34 cellular contexts compared by ENCODE assay signal in the genomic region with DNA sequence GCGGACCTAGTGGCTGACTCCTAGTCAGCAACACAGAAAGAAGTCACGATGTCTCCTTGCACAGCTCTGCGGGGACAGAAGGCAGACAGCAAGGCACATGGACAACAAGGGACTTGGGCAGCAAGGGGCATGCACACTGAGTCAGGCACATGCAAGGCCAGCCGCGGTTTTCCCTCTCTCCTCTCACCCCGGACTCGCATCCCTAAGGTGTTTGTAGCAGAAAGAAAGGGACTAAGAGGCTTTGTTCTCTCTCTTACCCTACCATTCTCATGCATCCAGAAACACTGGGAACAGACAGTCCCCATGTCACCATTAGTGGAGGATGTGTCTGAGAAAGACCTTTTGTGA.
"Had no signal": no experiment of that assay in that cellular context is flagged by ENCODE, and none has a peak within 500 bp of the region (broad histone marks: within the 10 kb centered on the region; RNA-seq: fewer than 3 reads in every experiment).

No MANE protein-coding gene starts in this region.

- H3K27ac ChIP-seq: brain microvascular endothelial cell, gastroesophageal sphincter, hepatocyte, lower lobe of right lung, neutrophil, ovary, skin epidermis, thyroid gland, upper lobe of right lung, WERI-Rb-1 had no signal

- DNase-seq: activated CD4-positive, alpha-beta memory T cell treated with anti-CD3 and anti-CD28 coated beads for 36 hours; activated CD4-positive, alpha-beta T cell treated with anti-CD3 and anti-CD28 coated beads, Interleukin-2, amount 10 ng/mL, durations not matched to agents 24 days and 14 days; activated CD4-positive, CD25-positive, alpha-beta regulatory T cell treated with anti-CD3 and anti-CD28 coated beads, Interleukin-2, amount 50 U/mL, for 72 hours; activated CD8-positive, alpha-beta memory T cell treated with anti-CD3 and anti-CD28 coated beads, Interleukin-2, amount 50 U/mL, for 4 hours; activated effector memory CD4-positive, alpha-beta T cell treated with anti-CD3 and anti-CD28 coated beads, Interleukin-2, amount 50 U/mL, for 16 hours; activated naive CD4-positive, alpha-beta T cell treated with anti-CD3 and anti-CD28 coated beads for 36 hours; activated naive CD8-positive, alpha-beta T cell treated with anti-CD3 and anti-CD28 coated beads, Interleukin-2, amount 10 ng/mL, durations not matched to agents 7 days and 5 days; activated T-cell treated with anti-CD3 and anti-CD28 coated beads, Interleukin-2, amount 50 U/mL, for 1 hour; amniotic stem cell; brain microvascular endothelial cell; caudate nucleus; cortex of kidney; effector memory CD8-positive, alpha-beta T cell; immature natural killer cell; lower lobe of right lung; mesenchymal stem cell; naive thymus-derived CD8-positive, alpha-beta T cell; stimulated activated CD4-positive, alpha-beta T cell treated with anti-CD3 and anti-CD28 coated beads, Interleukin-4, amount 100 ng/mL, for 24 hours; stimulated activated naive CD8-positive, alpha-beta T cell treated with anti-CD3 and anti-CD28 coated beads, Interleukin-15, amount 100 ng/mL, for 72 hours; substantia nigra; T-helper 17 cell; T1000; thyroid gland; WERI-Rb-1 had no signal

- H3K4me3 ChIP-seq: gastroesophageal sphincter, hepatocyte, lower lobe of right lung, ovary, skin epidermis, thyroid gland, upper lobe of right lung had no signal

- ATAC-seq: effector memory CD8-positive, alpha-beta T cell; gastroesophageal sphincter; left lobe of liver; naive thymus-derived CD8-positive, alpha-beta T cell; T-helper 17 cell had no signal

- H3K4me1 ChIP-seq: gastroesophageal sphincter, lower lobe of right lung, thyroid gland, upper lobe of right lung had no signal

- H3K27me3 ChIP-seq: brain microvascular endothelial cell, gastroesophageal sphincter, hepatocyte, neutrophil, ovary, thyroid gland, upper lobe of right lung had no signal

- H3K27ac Mint-ChIP-seq: activated CD4-positive, alpha-beta memory T cell treated with anti-CD3 and anti-CD28 coated beads for 36 hours; activated CD4-positive, alpha-beta T cell treated with anti-CD3 and anti-CD28 coated beads, Interleukin-2, amount 10 ng/mL, durations not matched to agents 24 days and 14 days; activated naive CD4-positive, alpha-beta T cell treated with anti-CD3 and anti-CD28 coated beads for 36 hours; activated naive CD8-positive, alpha-beta T cell treated with anti-CD3 and anti-CD28 coated beads, Interleukin-2, amount 10 ng/mL, durations not matched to agents 7 days and 5 days; activated T-helper 1 cell treated with anti-CD3 and anti-CD28 coated beads, Interleukin-12 subunit alpha, Interleukin-12 subunit beta, Interleukin-2, Interleukin-4 antibody, amounts not matched to agents 30 ng/mL and 10 ng/mL and 1 ng/mL, durations not matched to agents 14 hours and 24 hours and 36 hours; effector memory CD8-positive, alpha-beta T cell; naive thymus-derived CD8-positive, alpha-beta T cell; progenitor cell of endocrine pancreas; stimulated activated effector memory CD8-positive, alpha-beta T cell treated with anti-CD3 and anti-CD28 coated beads, Interleukin-12 subunit alpha, Interleukin-12 subunit beta, amount 100 ng/mL, for 72 hours; T-helper 17 cell had no signal

- H3K9me3 ChIP-seq: gastroesophageal sphincter, lower lobe of right lung, neutrophil, ovary, thyroid gland, upper lobe of right lung had no signal

- H3K4me2 ChIP-seq: hepatocyte had no signal

- H3K36me3 Mint-ChIP-seq: activated CD4-positive, alpha-beta memory T cell treated with anti-CD3 and anti-CD28 coated beads for 36 hours; activated naive CD8-positive, alpha-beta T cell treated with anti-CD3 and anti-CD28 coated beads, Interleukin-2, amount 10 ng/mL, durations not matched to agents 7 days and 5 days; immature natural killer cell; naive thymus-derived CD8-positive, alpha-beta T cell; stimulated activated effector memory CD8-positive, alpha-beta T cell treated with anti-CD3 and anti-CD28 coated beads, Interleukin-12 subunit alpha, Interleukin-12 subunit beta, amount 100 ng/mL, for 72 hours had no signal

- H2AFZ ChIP-seq: hepatocyte had no signal

- H3K27me3 Mint-ChIP-seq: activated CD4-positive, alpha-beta memory T cell treated with anti-CD3 and anti-CD28 coated beads for 36 hours; activated CD4-positive, alpha-beta T cell treated with anti-CD3 and anti-CD28 coated beads, Interleukin-2, amount 10 ng/mL, durations not matched to agents 24 days and 14 days; activated naive CD8-positive, alpha-beta T cell treated with anti-CD3 and anti-CD28 coated beads, Interleukin-2, amount 10 ng/mL, durations not matched to agents 7 days and 5 days; effector memory CD8-positive, alpha-beta T cell; progenitor cell of endocrine pancreas; stimulated activated naive CD8-positive, alpha-beta T cell treated with anti-CD3 and anti-CD28 coated beads, Interleukin-15, amount 100 ng/mL, for 72 hours; T-helper 17 cell had no signal

- H3K4me1 Mint-ChIP-seq: activated CD4-positive, alpha-beta T cell treated with anti-CD3 and anti-CD28 coated beads, Interleukin-2, amount 10 ng/mL, durations not matched to agents 24 days and 14 days; activated naive CD8-positive, alpha-beta T cell treated with anti-CD3 and anti-CD28 coated beads, Interleukin-2, amount 10 ng/mL, durations not matched to agents 7 days and 5 days; immature natural killer cell; stimulated activated effector memory CD8-positive, alpha-beta T cell treated with anti-CD3 and anti-CD28 coated beads, Interleukin-12 subunit alpha, Interleukin-12 subunit beta, amount 100 ng/mL, for 72 hours; stimulated activated naive CD8-positive, alpha-beta T cell treated with anti-CD3 and anti-CD28 coated beads, Interleukin-15, amount 100 ng/mL, for 72 hours; T-helper 17 cell had no signal

- H3K36me3 ChIP-seq: brain microvascular endothelial cell, gastroesophageal sphincter, lower lobe of right lung, neutrophil, ovary, thyroid gland, upper lobe of right lung, WERI-Rb-1 had no signal

- H3K79me2 ChIP-seq: hepatocyte had no signal

- H3K4me3 Mint-ChIP-seq: activated CD4-positive, alpha-beta memory T cell treated with anti-CD3 and anti-CD28 coated beads for 36 hours; activated CD4-positive, alpha-beta T cell treated with anti-CD3 and anti-CD28 coated beads, Interleukin-2, amount 10 ng/mL, durations not matched to agents 24 days and 14 days; activated naive CD4-positive, alpha-beta T cell treated with anti-CD3 and anti-CD28 coated beads for 36 hours; activated naive CD8-positive, alpha-beta T cell treated with anti-CD3 and anti-CD28 coated beads, Interleukin-2, amount 10 ng/mL, durations not matched to agents 7 days and 5 days; activated T-helper 1 cell treated with anti-CD3 and anti-CD28 coated beads, Interleukin-12 subunit alpha, Interleukin-12 subunit beta, Interleukin-2, Interleukin-4 antibody, amounts not matched to agents 30 ng/mL and 10 ng/mL and 1 ng/mL, durations not matched to agents 14 hours and 24 hours and 36 hours; effector memory CD8-positive, alpha-beta T cell; immature natural killer cell; naive thymus-derived CD8-positive, alpha-beta T cell; stimulated activated effector memory CD8-positive, alpha-beta T cell treated with anti-CD3 and anti-CD28 coated beads, Interleukin-12 subunit alpha, Interleukin-12 subunit beta, amount 100 ng/mL, for 72 hours; stimulated activated naive CD8-positive, alpha-beta T cell treated with anti-CD3 and anti-CD28 coated beads, Interleukin-15, amount 100 ng/mL, for 72 hours; T-helper 17 cell had no signal

- H3K9me3 Mint-ChIP-seq: activated CD4-positive, alpha-beta T cell treated with anti-CD3 and anti-CD28 coated beads, Interleukin-2, amount 10 ng/mL, durations not matched to agents 24 days and 14 days; activated naive CD4-positive, alpha-beta T cell treated with anti-CD3 and anti-CD28 coated beads for 36 hours; activated naive CD8-positive, alpha-beta T cell treated with anti-CD3 and anti-CD28 coated beads, Interleukin-2, amount 10 ng/mL, durations not matched to agents 7 days and 5 days; activated T-helper 1 cell treated with anti-CD3 and anti-CD28 coated beads, Interleukin-12 subunit alpha, Interleukin-12 subunit beta, Interleukin-2, Interleukin-4 antibody, amounts not matched to agents 30 ng/mL and 10 ng/mL and 1 ng/mL, durations not matched to agents 14 hours and 24 hours and 36 hours had no signal
